In the genomic region with DNA sequence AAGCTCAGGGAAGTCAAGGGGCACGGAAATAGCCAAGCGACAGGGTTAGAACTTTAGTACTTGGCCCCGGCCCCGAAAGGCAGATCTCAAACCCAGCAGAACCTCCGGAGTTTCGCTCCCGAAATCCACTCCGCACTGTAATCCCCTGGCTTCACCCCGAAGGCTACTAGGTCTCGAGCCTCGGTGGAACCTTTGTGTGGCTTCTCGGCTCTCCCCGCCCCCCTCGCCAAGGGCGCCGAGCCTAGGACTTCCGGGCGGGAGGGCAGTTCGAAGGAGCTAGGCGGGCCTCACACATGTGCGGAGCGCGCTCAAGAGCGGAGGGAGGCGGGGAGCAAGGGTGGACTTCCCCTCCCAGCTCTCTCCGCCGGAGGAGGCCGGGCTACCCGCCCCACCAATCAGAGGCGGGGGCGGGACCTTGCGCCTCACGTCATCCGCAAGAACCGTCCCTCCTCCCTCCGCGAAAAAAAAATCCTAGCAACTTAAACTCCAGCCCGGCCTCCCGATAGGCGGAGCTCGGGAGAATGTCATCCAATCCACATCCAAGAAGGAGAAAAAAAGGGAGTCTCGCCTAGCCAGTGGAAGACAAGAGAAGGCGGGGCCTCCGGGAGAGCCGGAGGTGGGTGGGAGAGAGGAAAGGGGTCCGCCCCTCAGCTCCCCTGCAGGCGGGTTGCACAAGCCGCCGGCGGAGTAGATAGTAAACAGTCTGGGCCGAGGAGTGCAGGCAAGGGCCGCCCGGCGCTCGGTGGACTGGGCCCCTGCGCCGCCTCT, we compare ENCODE assay signal across 8 cellular contexts. TPM values are rescaled to one million over a fixed set of nuclear protein-coding genes. Genes with fewer than 3 reads are reported as not detected.
A peak's percentile ranks its signal among the peaks of the same experiment; 100 is the strongest.
DNase-seq lines count a peak whose midpoint lies in the region; ATAC-seq and TF ChIP-seq lines count a peak whose summit lies in the region.

No MANE protein-coding gene starts in this region.

- H3K36me3 ChIP-seq in upper lobe of left lung: no peaks in the 10 kb centered on the region

- H3K27ac ChIP-seq in upper lobe of left lung: peak overlapping the region; percentile 94 to 99 (median 98)

- peak overlapping the region; percentile 99 for H3K27ac Mint-ChIP-seq in T-helper 1 cell treated with Interleukin-12 subunit alpha and Interleukin-12 subunit beta and Interleukin-4 antibody, amounts not matched to agents 30 μg/mL and 1 μg/mL, for 36 hours

- peaks cover 30% of the 10 kb centered on the region for H3K4me1 Mint-ChIP-seq in T-helper 1 cell treated with Interleukin-12 subunit alpha and Interleukin-12 subunit beta and Interleukin-4 antibody, amounts not matched to agents 30 μg/mL and 1 μg/mL, for 36 hours (ENCODE audit: low read depth)

- H3K4me3 Mint-ChIP-seq in T-helper 1 cell treated with Interleukin-12 subunit alpha and Interleukin-12 subunit beta and Interleukin-4 antibody, amounts not matched to agents 30 μg/mL and 1 μg/mL, for 36 hours: peak overlapping the region; percentile 97

- WGBS in upper lobe of left lung, 2 donors: 0 to 1% methylated on average over 36 to 43 of the region's 57 CpGs

- DNase-seq in NCI-H1694 (lab: John Stamatoyannopoulos, UW) (peak; percentile 97), amygdala (lab: John Stamatoyannopoulos, UW) (peak; percentile 79 to 100 (median 96)), left cardiac atrium (peak; percentile 98), posterior cingulate gyrus (peak; percentile 94 to 100 (median 98)), upper lobe of left lung (peak; percentile 98)

- no peaks in the 10 kb centered on the region for H3K9me3 Mint-ChIP-seq in T-helper 1 cell treated with Interleukin-12 subunit alpha and Interleukin-12 subunit beta and Interleukin-4 antibody, amounts not matched to agents 30 μg/mL and 1 μg/mL, for 36 hours

- peak in 2 of 6 experiments; percentile 11 to 22 for TF ChIP-seq CTCF in upper lobe of left lung (IDR thresholded peaks at IDR 0.05)

- peak in 1 of 4 donors; percentile 31 for TF ChIP-seq EP300 in upper lobe of left lung (IDR thresholded peaks at IDR 0.05)

- H3K27me3 Mint-ChIP-seq in T-helper 1 cell treated with Interleukin-12 subunit alpha and Interleukin-12 subunit beta and Interleukin-4 antibody, amounts not matched to agents 30 μg/mL and 1 μg/mL, for 36 hours (ENCODE audit: low read depth): no peaks in the 10 kb centered on the region

- H3K9me3 ChIP-seq in upper lobe of left lung: no peaks in the 10 kb centered on the region

- peak; percentile 62 for TF ChIP-seq POLR2A in GM15510 (IDR thresholded peaks at IDR 0.05; ENCODE audit: borderline replicate concordance, extremely low read depth, insufficient read length)
- peak; percentile 31 to 77 (median 60) for TF ChIP-seq POLR2A in upper lobe of left lung (IDR thresholded peaks at IDR 0.05)

- H3K4me3 ChIP-seq in upper lobe of left lung: peak overlapping the region; percentile 58 to 96 (median 88)

- no peaks in the 10 kb centered on the region for H3K27me3 ChIP-seq in upper lobe of left lung

- intact Hi-C loops in left cardiac atrium (cut with DNase I): loop anchor here in 1 of 2 donors (10.0 kb wide), 1 partner anchor 121 kb away; the partner anchor contains the start of gene PTPN9
- intact Hi-C loops in posterior cingulate gyrus (cut with DNase I): loop anchor here (2.0 to 5.0 kb wide), 3 partner anchors 87 to 173 kb away; partner anchors contain the start of genes MAN2C1, PTPN9 and SNUPN

- no peaks in the 10 kb centered on the region for H3K36me3 Mint-ChIP-seq in T-helper 1 cell treated with Interleukin-12 subunit alpha and Interleukin-12 subunit beta and Interleukin-4 antibody, amounts not matched to agents 30 μg/mL and 1 μg/mL, for 36 hours (ENCODE audit: low read depth)

- ATAC-seq in HG02884 (IDR thresholded peaks at IDR 0.05; ENCODE audit: unreplicated experiment): peak; percentile 25
- ATAC-seq in left cardiac atrium: peak; percentile 62 to 66
- peak; percentile 74 to 90 for ATAC-seq in upper lobe of left lung (ENCODE audit: low FRiP score in 2 of 2)

- peaks cover 23 to 47% (median 29%) of the 10 kb centered on the region in 4 donors for H3K4me1 ChIP-seq in upper lobe of left lung

RNA-seq across cellular contexts. Expression of gene SIN3A, which starts 2.4 kb away (rescaled TPM):
- total RNA-seq in left cardiac atrium (10 to 100 TPM; 32.3 to 37.2 TPM), upper lobe of left lung (100 to 1,000 TPM in 1 of 6 donors, 10 to 100 TPM in 5; 28.0 to 105 (median 56.6) TPM)

Comparison
In these comparisons a context has a peak if more than half of its experiments do, and no peak if none do; other contexts are left out.
1. Peak in every context shown above with its lines: DNase-seq, ATAC-seq, H3K4me3 ChIP-seq and H3K27ac ChIP-seq.
2. ATAC-seq: peak in every context shown above with its lines; median percentile 82 in upper lobe of left lung; 64 in left cardiac atrium; 25 in HG02884.